In genomic region chr6:38058022-38058421, GRCh38 we compare ENCODE assay signal across 10 cellular contexts.
DNase-seq lines count a peak whose midpoint lies in the region; ATAC-seq and TF ChIP-seq lines count a peak whose summit lies in the region.
"Had no signal": no experiment of that assay in that cellular context is flagged by ENCODE, and none has a peak within 500 bp of the region (broad histone marks: within the 10 kb centered on the region; RNA-seq: fewer than 3 reads in every experiment).

No MANE protein-coding gene starts in this region.

- H2AK5ac ChIP-seq in trophoblast cell (ENCODE audit: low read length), result no peak overlapping the region

- H3K4me3 ChIP-seq in lower lobe of right lung, result no peak overlapping the region
- H3K4me3 ChIP-seq in trophoblast cell (ENCODE audit: low read depth, low read length), result no peak overlapping the region
- H3K4me3 ChIP-seq: pancreas had no signal

- peaks cover 16% of the 10 kb centered on the region for H3K36me3 ChIP-seq in lower lobe of right lung
- peaks cover 5 to 9% of the 10 kb centered on the region in 2 experiments for H3K36me3 ChIP-seq in trophoblast cell (ENCODE audit: control insufficient read depth in 1 of 2, insufficient read depth in 2 of 2, low read length in 2 of 2)

- TF ChIP-seq CTCF in lower lobe of right lung (IDR thresholded peaks at IDR 0.05), result no peak

- H3K27me3 ChIP-seq in lower lobe of right lung (ENCODE audit: low read depth) (no peaks in the 10 kb centered on the region), trophoblast cell (ENCODE audit: insufficient read depth, low read length) (no peaks in the 10 kb centered on the region)
- H3K27me3 ChIP-seq: pancreas had no signal

- no peak overlapping the region for H3K9ac ChIP-seq in trophoblast cell (ENCODE audit: low read length)

- no peaks in the 10 kb centered on the region for H3K79me1 ChIP-seq in trophoblast cell (ENCODE audit: low read length)

- H3K23ac ChIP-seq in trophoblast cell (ENCODE audit: low read length), result no peak overlapping the region

- H3K14ac ChIP-seq in trophoblast cell (ENCODE audit: low read length), result no peak overlapping the region

- H4K12ac ChIP-seq in trophoblast cell (ENCODE audit: low read depth, low read length), result no peak overlapping the region

- no peak overlapping the region for H3K4me2 ChIP-seq in trophoblast cell (ENCODE audit: low read length)

- H3K27ac ChIP-seq in lower lobe of right lung, result no peak overlapping the region
- H3K27ac ChIP-seq in trophoblast cell (ENCODE audit: low read depth, low read length), result no peak overlapping the region
- H3K27ac ChIP-seq: pancreas had no signal

- H4K91ac ChIP-seq in trophoblast cell (ENCODE audit: low read depth, low read length), result no peak overlapping the region

- H3K4ac ChIP-seq in trophoblast cell (ENCODE audit: low read depth, low read length), result no peak overlapping the region

- H3K9me3 ChIP-seq in lower lobe of right lung (no peaks in the 10 kb centered on the region), trophoblast cell (ENCODE audit: insufficient read depth, low read depth, low read length) (no peaks in the 10 kb centered on the region)
- H3K9me3 ChIP-seq: pancreas had no signal

- intact Hi-C loops in head of caudate nucleus (cut with DNase I) (no loop called here), lower lobe of right lung (cut with DNase I) (no loop called here)

- H2BK12ac ChIP-seq in trophoblast cell (ENCODE audit: low read length), result no peak overlapping the region

- no peak overlapping the region for H2BK120ac ChIP-seq in trophoblast cell (ENCODE audit: insufficient read depth, low read length, poor library complexity)

- ATAC-seq in GM19351 (IDR thresholded peaks at IDR 0.05; ENCODE audit: unreplicated experiment) (peak; percentile 47), HG03520 (IDR thresholded peaks at IDR 0.05; ENCODE audit: unreplicated experiment) (no peak), lower lobe of right lung (no peak)

- H3K18ac ChIP-seq in trophoblast cell (ENCODE audit: low read length), result no peak overlapping the region

- no peaks in the 10 kb centered on the region for H3K79me2 ChIP-seq in trophoblast cell (ENCODE audit: control insufficient read depth, insufficient read depth, low read length, poor library complexity)

- no peaks in the 10 kb centered on the region for H3K4me1 ChIP-seq in lower lobe of right lung
- H3K4me1 ChIP-seq in trophoblast cell (ENCODE audit: control insufficient read depth in 1 of 2, insufficient read depth in 2 of 2, low read length in 2 of 2), result no peaks in the 10 kb centered on the region
- H3K4me1 ChIP-seq: pancreas had no signal

- no peak overlapping the region for H2BK5ac ChIP-seq in trophoblast cell (ENCODE audit: low read depth, low read length, poor library complexity)

- no peak overlapping the region for H2AFZ ChIP-seq in trophoblast cell (ENCODE audit: insufficient read depth, low read length, poor library complexity)

- peak; percentile 26 for DNase-seq in NCI-H2196 (lab: John Stamatoyannopoulos, UW; ENCODE audit: unreplicated experiment)
- peak; percentile 47 for DNase-seq in astrocyte of the hippocampus (ENCODE audit: low read depth, low spot score)
- peak; percentile 2 to 26 (median 20) for DNase-seq in stimulated activated CD4-positive, alpha-beta T cell treated with anti-CD3 and anti-CD28 coated beads, TNF-alpha, amount 100 ng/mL, for 4 hours (ENCODE audit: low read depth in 3 of 3)
- DNase-seq in head of caudate nucleus, result no peak
- no peak for DNase-seq in lower lobe of right lung
- DNase-seq in trophoblast cell, result no peak
- DNase-seq: amygdala, pancreas had no signal

- H4K8ac ChIP-seq in trophoblast cell (ENCODE audit: low read depth, low read length), result no peak overlapping the region

Comparison
In these comparisons a context has a peak if more than half of its experiments do, and no peak if none do; other contexts are left out.
1. DNase-seq: peak in NCI-H2196 (single experiment), astrocyte of the hippocampus (single experiment) and stimulated activated CD4-positive, alpha-beta T cell treated with anti-CD3 and anti-CD28 coated beads, TNF-alpha, amount 100 ng/mL, for 4 hours (3 of 3); none in head of caudate nucleus (0 of 42), lower lobe of right lung (single experiment) and trophoblast cell (0 of 2).